ENCODE assay signal across 8 cellular contexts in the genomic region with DNA sequence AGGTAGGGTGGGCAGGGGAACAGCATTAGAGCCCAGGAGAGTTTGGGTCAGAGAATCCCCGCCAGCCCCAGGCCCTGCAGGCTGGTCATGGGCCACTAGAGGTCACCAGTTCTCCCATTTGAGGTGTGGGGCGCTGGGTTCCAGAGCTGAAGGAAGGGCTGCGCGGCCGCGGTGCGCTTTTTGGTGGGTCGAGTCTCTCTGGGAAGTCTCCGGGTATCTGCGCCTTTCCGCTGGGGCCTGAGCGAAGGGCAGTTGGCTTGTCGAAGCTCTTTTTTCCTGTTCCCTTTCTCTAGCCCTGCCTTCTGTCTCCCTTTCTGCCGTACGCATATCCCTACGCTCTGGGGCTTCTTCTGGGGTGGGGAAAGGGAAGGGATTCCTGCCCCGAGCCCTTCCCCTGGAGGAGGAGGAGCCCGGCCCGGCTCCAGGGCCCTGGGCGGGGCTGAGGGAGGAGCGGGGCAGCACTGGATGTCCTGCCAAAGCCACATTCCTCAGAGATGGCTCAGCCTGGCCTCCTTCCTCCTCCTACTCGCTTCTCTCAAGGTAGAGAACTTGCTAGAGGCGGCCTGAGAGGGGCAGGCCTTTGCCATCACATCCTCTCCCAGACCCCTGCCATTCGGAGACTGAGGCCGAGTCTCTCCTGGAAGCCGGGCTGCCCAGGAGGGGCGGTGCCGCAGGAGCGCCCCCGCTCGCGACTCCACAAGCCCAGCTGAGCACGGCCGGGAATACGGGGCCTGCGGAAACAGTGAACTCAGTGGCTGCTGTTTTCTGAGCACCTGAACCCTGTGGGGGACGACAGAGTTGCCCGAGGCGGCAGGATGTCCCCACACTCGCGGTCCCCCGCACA. TPM values are rescaled to one million over a fixed set of nuclear protein-coding genes. Genes with fewer than 3 reads are reported as not detected.
DNase-seq lines count a peak whose midpoint lies in the region; ATAC-seq and TF ChIP-seq lines count a peak whose summit lies in the region.

No MANE protein-coding gene starts in this region.

- no peaks in the 10 kb centered on the region for H3K27me3 ChIP-seq in CD8-positive, alpha-beta T cell (ENCODE audit: insufficient read depth, low read length)
- H3K27me3 ChIP-seq in upper lobe of left lung, result no peaks in the 10 kb centered on the region

- peak in 3 of 4 donors; percentile 89 to 98 (median 93) for TF ChIP-seq POLR2A in upper lobe of left lung (IDR thresholded peaks at IDR 0.05)

- peak overlapping the region; percentile 100 for H3K27ac Mint-ChIP-seq in CD8-positive, alpha-beta T cell

- peak in 2 of 4 donors; percentile 93 to 98 for TF ChIP-seq EP300 in upper lobe of left lung (IDR thresholded peaks at IDR 0.05)

- H3K4me1 ChIP-seq in CD8-positive, alpha-beta T cell (ENCODE audit: insufficient read depth, low read length), result peaks cover 53% of the 10 kb centered on the region
- peaks cover 72 to 77% (median 73%) of the 10 kb centered on the region in 4 donors for H3K4me1 ChIP-seq in upper lobe of left lung

- peak; percentile 60 to 90 (median 79) for DNase-seq in CD8-positive, alpha-beta T cell
- DNase-seq in NCI-H1092 (lab: John Stamatoyannopoulos, UW), result peak; percentile 82
- peak; percentile 56 for DNase-seq in T follicular helper cell (ENCODE audit: low read depth)
- peak; percentile 90 for DNase-seq in amniotic stem cell (lab: John Stamatoyannopoulos, UW)
- DNase-seq in left cardiac atrium, result peak; percentile 94
- DNase-seq in posterior vena cava (ENCODE audit: low spot score), result peak; percentile 97
- DNase-seq in upper lobe of left lung, result peak; percentile 97

- H3K4me3 ChIP-seq in CD8-positive, alpha-beta T cell (ENCODE audit: low read depth, low read length), result peak overlapping the region; percentile 82
- peak overlapping the region; percentile 39 to 58 (median 50) for H3K4me3 ChIP-seq in upper lobe of left lung

- intact Hi-C loops in CD8-positive, alpha-beta T cell (cut with DNase I, micrococcal nuclease), result loop anchor here (1.0 to 10.0 kb wide), 10 partner anchors 9 to 414 kb away; a partner anchor contains a TSS
- intact Hi-C loops in left cardiac atrium (cut with DNase I), result loop anchor here (1.0 to 10.0 kb wide), 3 partner anchors 18 to 254 kb away; a partner anchor contains a TSS
- intact Hi-C loops in posterior vena cava (cut with DNase I), result loop anchor here (5.0 to 10.0 kb wide), 2 partner anchors 61 to 254 kb away; no protein-coding TSS in a partner anchor

- POLR2A ChIA-PET in CD8-positive, alpha-beta T cell (lab: Charles Lee), result interaction anchor here (0.8 to 14.6 kb wide), 16 partner anchors 12 to 197 kb away, joined by 3 to 584 read pairs (median 5); a partner anchor contains a TSS

- 1% methylated on average over 33 to 42 of the region's 42 CpGs for WGBS in upper lobe of left lung, 2 donors

- peak; percentile 24 for ATAC-seq in CD8-positive, alpha-beta T cell
- ATAC-seq in GM21528 (IDR thresholded peaks at IDR 0.05; ENCODE audit: low FRiP score, unreplicated experiment) (peak; percentile 28), left cardiac atrium (peak; percentile 89), upper lobe of left lung (ENCODE audit: low FRiP score in 2 of 2) (peak; percentile 85 to 94)

- peaks cover 48% of the 10 kb centered on the region for H3K4me1 Mint-ChIP-seq in CD8-positive, alpha-beta T cell (ENCODE audit: low read depth)

- H3K36me3 Mint-ChIP-seq in CD8-positive, alpha-beta T cell, result peaks cover 2% of the 10 kb centered on the region

- no peaks in the 10 kb centered on the region for H3K27me3 Mint-ChIP-seq in CD8-positive, alpha-beta T cell (ENCODE audit: low read depth)

- no peaks in the 10 kb centered on the region for H3K9me3 Mint-ChIP-seq in CD8-positive, alpha-beta T cell

- CTCF ChIA-PET in CD8-positive, alpha-beta T cell (lab: Charles Lee), result interaction anchor here (0.6 to 34.3 kb wide), 37 partner anchors 10 to 594 kb away, joined by 3 to 799 read pairs (median 4); a partner anchor contains a TSS

- TF ChIP-seq CTCF in CD8-positive, alpha-beta T cell (IDR thresholded peaks at IDR 0.05), result peak; percentile 71
- TF ChIP-seq CTCF in upper lobe of left lung (IDR thresholded peaks at IDR 0.05), result peak; percentile 83 to 92 (median 87)

- H3K27ac ChIP-seq in CD8-positive, alpha-beta T cell (ENCODE audit: low read depth, low read length), result peak overlapping the region; percentile 90
- H3K27ac ChIP-seq in upper lobe of left lung, result peak overlapping the region; percentile 98 to 100 (median 100)

- no peaks in the 10 kb centered on the region for H3K36me3 ChIP-seq in CD8-positive, alpha-beta T cell (ENCODE audit: insufficient read depth, low read length)
- H3K36me3 ChIP-seq in upper lobe of left lung, result peaks cover 0 to 25% (median 10%) of the 10 kb centered on the region in 4 donors

- peak overlapping the region; percentile 95 for H3K4me3 Mint-ChIP-seq in CD8-positive, alpha-beta T cell

- no peaks in the 10 kb centered on the region for H3K9me3 ChIP-seq in CD8-positive, alpha-beta T cell (ENCODE audit: low read length)
- no peaks in the 10 kb centered on the region for H3K9me3 ChIP-seq in upper lobe of left lung

RNA-seq across cellular contexts. Expression of a gene that starts 12.0 kb away (rescaled TPM):
- total RNA-seq in CD8-positive, alpha-beta T cell, result not detected
- total RNA-seq in left cardiac atrium, result 10 to 100 TPM; 31.5 to 62.5 TPM
- 10 to 100 TPM; 79.6 to 99.6 TPM for total RNA-seq in posterior vena cava
- total RNA-seq in upper lobe of left lung, result 100 to 1,000 TPM in 4 of 6 donors, 10 to 100 TPM in 2; 40.3 to 169 (median 139) TPM

RNA-seq across cellular contexts. Expression of a gene that starts 18.2 kb away (rescaled TPM):
- 100 to 1,000 TPM; 682 to 685 TPM for total RNA-seq in CD8-positive, alpha-beta T cell
- total RNA-seq in left cardiac atrium (100 to 1,000 TPM; 103 to 146 TPM), posterior vena cava (100 to 1,000 TPM; 210 to 267 TPM), upper lobe of left lung (100 to 1,000 TPM; 188 to 580 (median 425) TPM)

RNA-seq across cellular contexts. Expression of a gene that starts 45.7 kb away (rescaled TPM):
- total RNA-seq in CD8-positive, alpha-beta T cell, result not detected
- total RNA-seq in left cardiac atrium (not detected), posterior vena cava (not detected), upper lobe of left lung (1 to 10 TPM in 1 of 6 donors, not detected in 5; 4.2 TPM)

RNA-seq across cellular contexts. Expression of a gene that starts 53.3 kb away (rescaled TPM):
- total RNA-seq in CD8-positive, alpha-beta T cell, result not detected
- total RNA-seq in left cardiac atrium (10 to 100 TPM; 40.6 to 42.2 TPM), posterior vena cava (10 to 100 TPM; 51.9 to 78.0 TPM), upper lobe of left lung (10 to 100 TPM in 3 of 6 donors, 1 to 10 TPM in 3; 2.2 to 21.1 (median 14.4) TPM)

Comparison
In these comparisons a context has a peak if more than half of its experiments do, and no peak if none do; other contexts are left out.
1. Peak in every context shown above with its lines: DNase-seq, ATAC-seq, H3K4me3 ChIP-seq and H3K27ac ChIP-seq.
2. ATAC-seq: peak in every context shown above with its lines; median percentile 90 in upper lobe of left lung; 89 in left cardiac atrium; 28 in GM21528; 24 in CD8-positive, alpha-beta T cell.
3. RNA of a gene that starts 12.0 kb away (total RNA-seq): 40.3 to 169 TPM in upper lobe of left lung, 79.6 to 99.6 TPM in posterior vena cava and 31.5 to 62.5 TPM in left cardiac atrium; not detected in CD8-positive, alpha-beta T cell; every median in the first group is over 10 times any median in the second.